ENCODE assay signal across 8 cellular contexts in genomic region chr19:55454787-55455243, GRCh38. TPM values are rescaled to one million over a fixed set of nuclear protein-coding genes. Genes with fewer than 3 reads are reported as not detected.
DNase-seq lines count a peak whose midpoint lies in the region; ATAC-seq and TF ChIP-seq lines count a peak whose summit lies in the region.

No MANE protein-coding gene starts in this region.

- ATAC-seq in GM18909 (IDR thresholded peaks at IDR 0.05; ENCODE audit: poor library complexity, unreplicated experiment) (no peak), GM18517 (IDR thresholded peaks at IDR 0.05; ENCODE audit: unreplicated experiment) (no peak), HG03039 (IDR thresholded peaks at IDR 0.05; ENCODE audit: unreplicated experiment) (no peak)

- H3K4me2 ChIP-seq in neural cell (ENCODE audit: low read length): no peak overlapping the region

- H3K27ac ChIP-seq in neural cell (ENCODE audit: low read length): no peak overlapping the region

- H3K79me2 ChIP-seq in neural cell (replicated peaks; ENCODE audit: insufficient read depth, low read length): no peaks in the 10 kb centered on the region

- no peaks in the 10 kb centered on the region for H3F3A ChIP-seq in neural cell (ENCODE audit: insufficient read depth, low read length, poor library complexity, severe bottlenecking)

- TF ChIP-seq EP300 in neural cell (conservative IDR thresholded peaks at IDR 0.05; ENCODE audit: poor library complexity, severe bottlenecking): no peak

- no peak overlapping the region for H3K9ac ChIP-seq in neural cell (ENCODE audit: low read length)

- no peak overlapping the region for H3K4me3 ChIP-seq in neural cell (ENCODE audit: low read length)

- H3K9me3 ChIP-seq in neural cell (ENCODE audit: low read length): no peaks in the 10 kb centered on the region

- H3K27me3 ChIP-seq in neural cell (ENCODE audit: insufficient read depth, low read depth, low read length): peaks cover 3% of the 10 kb centered on the region

- peak; percentile 42 for TF ChIP-seq RAD21 in neural cell (conservative IDR thresholded peaks at IDR 0.05)

- no peaks in the 10 kb centered on the region for H3K9me2 ChIP-seq in neural cell (ENCODE audit: insufficient read depth, low read length)

- TF ChIP-seq CTCF in neural cell (IDR thresholded peaks at IDR 0.05; ENCODE audit: poor library complexity, severe bottlenecking): peak; percentile 59

- H3K36me3 ChIP-seq in neural cell (ENCODE audit: insufficient read depth, low read length): no peaks in the 10 kb centered on the region

- no peak overlapping the region for H2AFZ ChIP-seq in neural cell (ENCODE audit: low read depth, low read length)

- H4K20me1 ChIP-seq in neural cell (ENCODE audit: insufficient read depth): no peaks in the 10 kb centered on the region

- DNase-seq in EH (ENCODE audit: low read depth) (peak; percentile 53), M059J (ENCODE audit: low read depth) (peak; percentile 44)
- DNase-seq in activated CD4-positive, alpha-beta T cell treated with anti-CD3 and anti-CD28 coated beads for 1 hour: peak; percentile 31
- peak; percentile 9 for DNase-seq in effector CD8-positive, alpha-beta T cell (lab: John Stamatoyannopoulos, UW)

TF ChIP-seq in neural cell, 6 proteins besides CTCF, POLR2A, EP300 and RAD21:
- TF ChIP-seq TAF1 (IDR thresholded peaks at IDR 0.05; ENCODE audit: low read depth) (no peak), MXI1 (conservative IDR thresholded peaks at IDR 0.05; ENCODE audit: poor library complexity, severe bottlenecking) (no peak), EZH2 (IDR thresholded peaks at IDR 0.05; ENCODE audit: borderline replicate concordance, insufficient read depth, low read length, poor library complexity, severe bottlenecking) (no peak), POLR2AphosphoS5 (IDR thresholded peaks at IDR 0.05) (no peak), SMC3 (conservative IDR thresholded peaks at IDR 0.05; ENCODE audit: poor library complexity) (peak; percentile 46)
- TF ChIP-seq, protein P1, sequence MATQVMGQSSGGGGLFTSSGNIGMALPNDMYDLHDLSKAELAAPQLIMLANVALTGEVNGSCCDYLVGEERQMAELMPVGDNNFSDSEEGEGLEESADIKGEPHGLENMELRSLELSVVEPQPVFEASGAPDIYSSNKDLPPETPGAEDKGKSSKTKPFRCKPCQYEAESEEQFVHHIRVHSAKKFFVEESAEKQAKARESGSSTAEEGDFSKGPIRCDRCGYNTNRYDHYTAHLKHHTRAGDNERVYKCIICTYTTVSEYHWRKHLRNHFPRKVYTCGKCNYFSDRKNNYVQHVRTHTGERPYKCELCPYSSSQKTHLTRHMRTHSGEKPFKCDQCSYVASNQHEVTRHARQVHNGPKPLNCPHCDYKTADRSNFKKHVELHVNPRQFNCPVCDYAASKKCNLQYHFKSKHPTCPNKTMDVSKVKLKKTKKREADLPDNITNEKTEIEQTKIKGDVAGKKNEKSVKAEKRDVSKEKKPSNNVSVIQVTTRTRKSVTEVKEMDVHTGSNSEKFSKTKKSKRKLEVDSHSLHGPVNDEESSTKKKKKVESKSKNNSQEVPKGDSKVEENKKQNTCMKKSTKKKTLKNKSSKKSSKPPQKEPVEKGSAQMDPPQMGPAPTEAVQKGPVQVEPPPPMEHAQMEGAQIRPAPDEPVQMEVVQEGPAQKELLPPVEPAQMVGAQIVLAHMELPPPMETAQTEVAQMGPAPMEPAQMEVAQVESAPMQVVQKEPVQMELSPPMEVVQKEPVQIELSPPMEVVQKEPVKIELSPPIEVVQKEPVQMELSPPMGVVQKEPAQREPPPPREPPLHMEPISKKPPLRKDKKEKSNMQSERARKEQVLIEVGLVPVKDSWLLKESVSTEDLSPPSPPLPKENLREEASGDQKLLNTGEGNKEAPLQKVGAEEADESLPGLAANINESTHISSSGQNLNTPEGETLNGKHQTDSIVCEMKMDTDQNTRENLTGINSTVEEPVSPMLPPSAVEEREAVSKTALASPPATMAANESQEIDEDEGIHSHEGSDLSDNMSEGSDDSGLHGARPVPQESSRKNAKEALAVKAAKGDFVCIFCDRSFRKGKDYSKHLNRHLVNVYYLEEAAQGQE (IDR thresholded peaks at IDR 0.05; ENCODE audit: borderline replicate concordance): no peak

RNA-seq across cellular contexts. Expression of gene ISOC2, which starts 6.6 kb away (rescaled TPM):
- 123 and 134 TPM in 2 replicates for total RNA-seq in M059J (2014; rRNA removed; shearing (Covaris generic))
- 47.7 and 48.1 TPM in 2 replicates for polyA plus RNA-seq in neural cell
- 21.8 and 23.4 TPM in 2 replicates for polyA minus RNA-seq in neural cell

RNA-seq across cellular contexts. Expression of gene C19orf85, which starts 9.7 kb away (rescaled TPM):
- not detected in 2 replicates for total RNA-seq in M059J (2014; rRNA removed; shearing (Covaris generic))
- polyA plus RNA-seq in neural cell: 0.19 and 3.0 TPM in 2 replicates
- polyA minus RNA-seq in neural cell: not detected in 2 replicates

RNA-seq across cellular contexts. Expression of gene SHISA7, which starts 11.7 kb away (rescaled TPM):
- total RNA-seq in M059J (2014; rRNA removed; shearing (Covaris generic)): not detected in 2 replicates
- polyA plus RNA-seq in neural cell: 4.5 and 7.1 TPM in 2 replicates
- polyA minus RNA-seq in neural cell: 9.5 and 11.8 TPM in 2 replicates

RNA-seq across cellular contexts. Expression of gene ZNF628, which starts 21.6 kb away (rescaled TPM):
- 8.8 and 13.9 TPM in 2 replicates for total RNA-seq in M059J (2014; rRNA removed; shearing (Covaris generic))
- 0.37 and 0.68 TPM in 2 replicates for polyA plus RNA-seq in neural cell
- 1.5 and 1.9 TPM in 2 replicates for polyA minus RNA-seq in neural cell

RNA-seq across cellular contexts. Expression of gene NAT14, which starts 30.2 kb away (rescaled TPM):
- 14.4 and 26.1 TPM in 2 replicates for total RNA-seq in M059J (2014; rRNA removed; shearing (Covaris generic))
- 129 and 145 TPM in 2 replicates for polyA plus RNA-seq in neural cell
- polyA minus RNA-seq in neural cell: 31.1 and 39.7 TPM in 2 replicates
